Comparison of ENCODE assay signal across 2 cellular contexts in genomic region chr9:121538221-121538620, GRCh38.
A peak's percentile ranks its signal among the peaks of the same experiment; 100 is the strongest.
TF ChIP-seq lines count a peak whose summit lies in the region.

No MANE protein-coding gene starts in this region.

TF ChIP-seq in HCT116, 20 proteins besides CTCF, POLR2A, EP300 and RAD21:
- TF ChIP-seq FOSL1 (IDR thresholded peaks at IDR 0.05; ENCODE audit: low read depth): no peak

TF ChIP-seq in HepG2, 621 proteins besides CTCF, POLR2A, EP300 and RAD21:
- TF ChIP-seq DRAP1 (CRISPR knock-in tag; IDR thresholded peaks at IDR 0.05) (no peak), STAG1 (CRISPR knock-in tag; IDR thresholded peaks at IDR 0.05) (peak; percentile 46)
- TF ChIP-seq, protein P1, sequence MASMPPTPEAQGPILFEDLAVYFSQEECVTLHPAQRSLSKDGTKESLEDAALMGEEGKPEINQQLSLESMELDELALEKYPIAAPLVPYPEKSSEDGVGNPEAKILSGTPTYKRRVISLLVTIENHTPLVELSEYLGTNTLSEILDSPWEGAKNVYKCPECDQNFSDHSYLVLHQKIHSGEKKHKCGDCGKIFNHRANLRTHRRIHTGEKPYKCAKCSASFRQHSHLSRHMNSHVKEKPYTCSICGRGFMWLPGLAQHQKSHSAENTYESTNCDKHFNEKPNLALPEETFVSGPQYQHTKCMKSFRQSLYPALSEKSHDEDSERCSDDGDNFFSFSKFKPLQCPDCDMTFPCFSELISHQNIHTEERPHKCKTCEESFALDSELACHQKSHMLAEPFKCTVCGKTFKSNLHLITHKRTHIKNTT (CRISPR knock-in tag; IDR thresholded peaks at IDR 0.05): no peak
TF ChIP-seq in HepG2: peak in this region for 1.
